In the genomic region with DNA sequence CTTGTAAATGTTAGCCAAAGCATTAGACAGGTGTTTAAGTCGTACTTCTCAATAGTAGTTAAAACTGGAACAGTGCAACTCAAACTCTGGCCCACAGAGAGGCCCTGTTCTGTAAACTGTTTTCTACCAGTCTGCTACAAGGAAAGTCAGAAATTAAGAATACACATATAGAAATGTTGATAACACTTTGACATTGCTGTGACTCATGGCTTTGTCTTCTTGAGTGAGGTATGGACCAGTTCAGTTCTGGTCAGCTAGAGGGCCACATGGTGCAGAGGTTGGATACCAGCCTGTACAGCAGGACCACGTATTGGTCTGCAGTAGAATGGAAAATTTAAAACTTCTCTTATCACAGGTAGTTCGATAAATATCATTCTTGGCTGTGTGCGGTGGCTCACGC, we compare ENCODE assay signal across 19 cellular contexts. TPM values are rescaled to one million over a fixed set of nuclear protein-coding genes. Genes with fewer than 3 reads are reported as not detected.
"Had no signal": no experiment of that assay in that cellular context is flagged by ENCODE, and none has a peak within 500 bp of the region (broad histone marks: within the 10 kb centered on the region; RNA-seq: fewer than 3 reads in every experiment).

No MANE protein-coding gene starts in this region.

- H3K27ac Mint-ChIP-seq: activated naive CD4-positive, alpha-beta T cell treated with anti-CD3 and anti-CD28 coated beads for 36 hours had no signal

- H3K9me3 Mint-ChIP-seq: activated naive CD4-positive, alpha-beta T cell treated with anti-CD3 and anti-CD28 coated beads for 36 hours; activated T-cell treated with anti-CD3 and anti-CD28 coated beads, Interleukin-2, amount 50 U/mL, for 4 hours; nephron had no signal

- H3K4me3 Mint-ChIP-seq: activated naive CD4-positive, alpha-beta T cell treated with anti-CD3 and anti-CD28 coated beads for 36 hours; activated T-cell treated with anti-CD3 and anti-CD28 coated beads, Interleukin-2, amount 50 U/mL, for 4 hours; nephron had no signal

- ATAC-seq: activated T-cell treated with anti-CD3 and anti-CD28 coated beads, Interleukin-2, amount 50 U/mL, for 4 hours; stimulated activated naive CD8-positive, alpha-beta T cell treated with anti-CD3 and anti-CD28 coated beads, Interleukin-15, Interleukin-2, amounts not matched to agents 100 U/mL and 50 U/mL, for 24 hours had no signal

- FAIRE-seq: colon, frontal cortex had no signal

- DNase-seq: activated CD4-positive, alpha-beta T cell treated with anti-CD3 and anti-CD28 coated beads, Interleukin-2, amount 50 U/mL, for 1 hour; activated CD4-positive, CD25-positive, alpha-beta regulatory T cell treated with anti-CD3 and anti-CD28 coated beads, Interleukin-2, amount 50 U/mL, for 72 hours; activated CD8-positive, alpha-beta memory T cell treated with anti-CD3 and anti-CD28 coated beads, Interleukin-2, amount 50 U/mL, for 4 hours; activated naive CD4-positive, alpha-beta T cell treated with anti-CD3 and anti-CD28 coated beads for 36 hours; activated T-cell treated with anti-CD3 and anti-CD28 coated beads, Interleukin-2, amount 50 U/mL, for 4 hours; aorta; brain microvascular endothelial cell; central memory CD4-positive, alpha-beta T cell; erythroblast; stimulated activated CD4-positive, alpha-beta T cell treated with anti-CD3 and anti-CD28 coated beads, Interleukin-12 subunit alpha, Interleukin-12 subunit beta, amount 100 ng/mL, for 4 hours; stimulated activated CD4-positive, alpha-beta T cell treated with anti-CD3 and anti-CD28 coated beads, Interleukin-2, amount 100 ng/mL, for 24 hours; stimulated activated naive CD8-positive, alpha-beta T cell treated with anti-CD3 and anti-CD28 coated beads, Interleukin-15, Interleukin-2, amounts not matched to agents 100 U/mL and 50 U/mL, for 24 hours; substantia nigra; T-helper 1 cell; T-helper 9 cell had no signal

RNA-seq across cellular contexts. Expression of a gene that starts 22.3 kb away (rescaled TPM):
- total RNA-seq: activated naive CD4-positive, alpha-beta T cell treated with anti-CD3 and anti-CD28 coated beads for 36 hours; activated T-cell treated with anti-CD3 and anti-CD28 coated beads, Interleukin-2, amount 50 U/mL, for 4 hours; mesenteric fat pad had no signal
- polyA plus RNA-seq: aorta had no signal
